Comparison of ENCODE assay signal across 8 cellular contexts in genomic region chr20:62794007-62794724, GRCh38. TPM values are rescaled to one million over a fixed set of nuclear protein-coding genes. Genes with fewer than 3 reads are reported as not detected.
A peak's percentile ranks its signal among the peaks of the same experiment; 100 is the strongest.
DNase-seq lines count a peak whose midpoint lies in the region; ATAC-seq and TF ChIP-seq lines count a peak whose summit lies in the region.

No MANE protein-coding gene starts in this region.

- in situ Hi-C loops in GM13977 (cut with MboI; ENCODE audit: low pct_unique_long_range_greater_than_20kb, low sequenced_read_pairs, unreplicated experiment), result no loop called here

- peak; percentile 98 for DNase-seq in GM13977 (ENCODE audit: low spot score)
- DNase-seq in NCI-H146 (lab: John Stamatoyannopoulos, UW), result peak; percentile 96
- peak; percentile 86 to 95 (median 90) for DNase-seq in T-helper 1 cell
- DNase-seq in amygdala (lab: John Stamatoyannopoulos, UW), result peak; percentile 54 to 98 (median 90)
- DNase-seq in left ventricle myocardium superior, result peak; percentile 98
- peak; percentile 97 to 98 for DNase-seq in psoas muscle

- H3K36me3 ChIP-seq in psoas muscle (ENCODE audit: insufficient read depth in 1 of 2, low read depth in 1 of 2), result peaks cover 0 to 20% of the 10 kb centered on the region in 2 donors
- no peaks in the 10 kb centered on the region for H3K36me3 ChIP-seq in urinary bladder (ENCODE audit: insufficient read depth)

- WGBS in psoas muscle, 3 donors, result 1 to 2% (median 1%) methylated on average over 43 to 69 of the region's 69 CpGs
- WGBS in urinary bladder, result 1% methylated on average over 69 of the region's 69 CpGs

- H3K4me3 ChIP-seq in psoas muscle, result peak overlapping the region; percentile 70
- H3K4me3 ChIP-seq in urinary bladder (ENCODE audit: low read depth, low read length), result peak overlapping the region; percentile 23

- peak overlapping the region; percentile 81 for H3K27ac ChIP-seq in psoas muscle
- H3K27ac ChIP-seq in urinary bladder (ENCODE audit: low read depth), result peak overlapping the region; percentile 87

- H3K9me3 ChIP-seq in psoas muscle, result no peaks in the 10 kb centered on the region

- peaks cover 0 to 5% (median 0%) of the 10 kb centered on the region in 3 donors for H3K27me3 ChIP-seq in psoas muscle (ENCODE audit: insufficient read depth in 3 of 3, low read length in 2 of 3)

- peaks cover 16% of the 10 kb centered on the region for H3K4me1 ChIP-seq in psoas muscle
- no peaks in the 10 kb centered on the region for H3K4me1 ChIP-seq in urinary bladder (ENCODE audit: insufficient read depth)

- intact Hi-C loops in left ventricle myocardium superior (cut with micrococcal nuclease), result no loop called here
- intact Hi-C loops in psoas muscle (cut with DNase I), result loop anchor here (5.0 kb wide), 3 partner anchors 127 to 292 kb away; no protein-coding TSS in a partner anchor

- TF ChIP-seq CTCF in GM13977 (IDR thresholded peaks at IDR 0.05; ENCODE audit: extremely low read depth, insufficient read depth, missing control alignments) (no peak), psoas muscle (IDR thresholded peaks at IDR 0.05) (no peak)

- ATAC-seq in HG02870 (IDR thresholded peaks at IDR 0.05; ENCODE audit: unreplicated experiment), result peak; percentile 65
- ATAC-seq in left ventricle myocardium superior, result peak; percentile 90
- peak; percentile 90 to 91 (median 90) for ATAC-seq in psoas muscle

RNA-seq across cellular contexts. Expression of gene MRGBP, which starts 2.1 kb away (rescaled TPM):
- total RNA-seq in left ventricle myocardium superior (11.1 TPM), psoas muscle (1 to 10 TPM; 5.1 to 7.2 (median 5.7) TPM), urinary bladder (9.5 TPM)
- polyA plus RNA-seq in psoas muscle (10 to 100 TPM in 1 of 3 donors, 1 to 10 TPM in 2; 6.5 to 11.4 (median 7.8) TPM), urinary bladder (10.6 TPM)

RNA-seq across cellular contexts. Expression of gene OGFR, which starts 10.5 kb away (rescaled TPM):
- total RNA-seq in left ventricle myocardium superior (21.0 TPM), psoas muscle (10 to 100 TPM; 17.3 to 20.9 (median 19.4) TPM), urinary bladder (18.7 TPM)
- polyA plus RNA-seq in psoas muscle (10 to 100 TPM; 11.6 to 21.6 (median 15.5) TPM), urinary bladder (47.2 TPM)

RNA-seq across cellular contexts. Expression of gene COL9A3, which starts 22.7 kb away (rescaled TPM):
- total RNA-seq in left ventricle myocardium superior (2.9 TPM), psoas muscle (under 1 TPM in 3 of 4 donors, not detected in 1; 0.27 to 0.67 (median 0.40) TPM), urinary bladder (101 TPM)
- polyA plus RNA-seq in psoas muscle (under 1 TPM; 0.51 to 0.86 (median 0.67) TPM), urinary bladder (9.8 TPM)

Comparison
In these comparisons a context has a peak if more than half of its experiments do, and no peak if none do; other contexts are left out.
1. Peak in every context shown above with its lines: DNase-seq, ATAC-seq, H3K4me3 ChIP-seq and H3K27ac ChIP-seq.
2. RNA of gene COL9A3, which starts 22.7 kb away (total RNA-seq): 101 TPM in urinary bladder (single experiment); 2.9 TPM in left ventricle myocardium superior (single experiment) and 0.27 to 0.67 TPM in psoas muscle; every median in the first group is over 10 times any median in the second.